28 cellular contexts compared by ENCODE assay signal in the genomic region with DNA sequence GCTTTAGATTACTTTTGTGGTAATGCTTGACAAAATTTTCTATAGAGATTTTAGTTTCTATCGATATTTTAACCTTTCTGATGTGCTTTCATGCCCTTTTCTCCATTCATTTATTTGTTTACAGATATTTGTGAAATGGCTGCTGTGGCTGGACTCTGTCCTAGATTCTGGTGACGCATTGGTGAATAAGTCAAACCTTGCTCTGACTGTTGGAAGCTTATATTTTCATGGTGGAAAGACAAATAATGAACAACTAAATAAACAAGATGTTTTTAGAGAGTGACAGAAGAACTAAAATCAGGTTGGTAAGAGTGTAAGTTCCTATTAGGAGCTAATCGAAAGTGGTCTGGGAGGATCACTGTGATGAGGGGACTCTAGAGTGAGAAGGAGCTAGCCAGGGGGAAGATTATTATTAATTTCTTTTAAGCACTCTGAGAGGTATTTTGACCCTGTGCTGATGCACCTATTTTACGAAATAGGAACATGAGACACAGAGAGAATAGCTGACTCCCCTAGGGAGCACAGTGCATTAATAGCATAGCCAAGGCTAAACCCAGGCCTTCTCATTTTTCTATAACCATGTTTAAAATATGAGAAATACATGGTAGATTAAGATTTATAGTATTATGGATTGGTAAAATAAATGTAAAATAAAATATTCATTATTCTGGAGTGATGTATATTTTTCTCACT.
"Had no signal": no experiment of that assay in that cellular context is flagged by ENCODE, and none has a peak within 500 bp of the region (broad histone marks: within the 10 kb centered on the region; RNA-seq: fewer than 3 reads in every experiment).

No MANE protein-coding gene starts in this region.

- H3K36me3 ChIP-seq: esophagus squamous epithelium, gastroesophageal sphincter, neutrophil, ovary, thoracic aorta, uterus had no signal

- DNase-seq: activated CD4-positive, alpha-beta T cell treated with anti-CD3 and anti-CD28 coated beads for 4 hours; activated CD4-positive, alpha-beta T cell treated with anti-CD3 and anti-CD28 coated beads, Interleukin-2, amount 50 U/mL, for 4 hours; activated CD4-positive, CD25-positive, alpha-beta regulatory T cell; activated naive CD4-positive, alpha-beta T cell; activated T-cell treated with anti-CD3 and anti-CD28 coated beads for 4 hours; activated T-cell treated with anti-CD3 and anti-CD28 coated beads, Interleukin-2, amount 50 U/mL, for 72 hours; anterior cingulate cortex; dermis blood vessel endothelial cell; effector CD8-positive, alpha-beta T cell; esophagus squamous epithelium; head of caudate nucleus; hippocampal formation; immature natural killer cell; naive B cell; nephron progenitor cell; ovary; stimulated activated CD4-positive, alpha-beta T cell treated with anti-CD3 and anti-CD28 coated beads, Interleukin-12 subunit alpha, Interleukin-12 subunit beta, amount 100 ng/mL, for 4 hours; stimulated activated CD4-positive, alpha-beta T cell treated with anti-CD3 and anti-CD28 coated beads, Interleukin-4, amount 100 ng/mL, for 24 hours; trophoblast cell; uterus had no signal

- H3K4me3 ChIP-seq: esophagus squamous epithelium, gastroesophageal sphincter, ovary, skin epidermis, thoracic aorta, uterus had no signal

- H3K27ac ChIP-seq: epithelial cell of prostate, esophagus squamous epithelium, gastroesophageal sphincter, neutrophil, ovary, skin epidermis, thoracic aorta, uterus had no signal

- H3K4me1 ChIP-seq: esophagus squamous epithelium, gastroesophageal sphincter, uterus had no signal

- H3K9me3 ChIP-seq: esophagus squamous epithelium, gastroesophageal sphincter, neutrophil, ovary, thoracic aorta, uterus had no signal

- ATAC-seq: activated naive CD4-positive, alpha-beta T cell treated with anti-CD3 and anti-CD28 coated beads, Interleukin-2, amount 50 U/mL, for 72 hours; activated T-cell treated with anti-CD3 and anti-CD28 coated beads, Interleukin-2, amount 50 U/mL, for 72 hours; gastroesophageal sphincter; sciatic nerve; stimulated activated effector memory CD8-positive, alpha-beta T cell treated with anti-CD3 and anti-CD28 coated beads, Interleukin-12 subunit alpha, Interleukin-12 subunit beta, amount 100 ng/mL, for 72 hours had no signal

- H3K27me3 ChIP-seq: esophagus squamous epithelium, gastroesophageal sphincter, neutrophil, ovary, uterus had no signal
